11 cellular contexts compared by ENCODE assay signal in genomic region chr11:132064987-132065620, GRCh38.
DNase-seq lines count a peak whose midpoint lies in the region; ATAC-seq and TF ChIP-seq lines count a peak whose summit lies in the region.
"Had no signal": no experiment of that assay in that cellular context is flagged by ENCODE, and none has a peak within 500 bp of the region (broad histone marks: within the 10 kb centered on the region; RNA-seq: fewer than 3 reads in every experiment).

No MANE protein-coding gene starts in this region.

- no peak for TF ChIP-seq POLR2A in thyroid gland (IDR thresholded peaks at IDR 0.05)

- intact Hi-C loops in thyroid gland (cut with DNase I), result no loop called here

- DNase-seq in AG20443 (ENCODE audit: low spot score), result peak; percentile 89
- peak; percentile 37 for DNase-seq in NCI-H69 (lab: John Stamatoyannopoulos, UW)
- DNase-seq in dermis blood vessel endothelial cell, result peak; percentile 73
- DNase-seq in midbrain (lab: John Stamatoyannopoulos, UW), result peak; percentile 53
- no peak for DNase-seq in thyroid gland
- DNase-seq: activated gamma-delta T cell, COR-L47, NCI-H2171 treated with DMSO at 0.1 percent for 48 hours had no signal

- no peaks in the 10 kb centered on the region for H3K36me3 ChIP-seq in thyroid gland

- no peaks in the 10 kb centered on the region for H3K4me1 ChIP-seq in thyroid gland

- TF ChIP-seq CTCF in thyroid gland (IDR thresholded peaks at IDR 0.05), result no peak

- H3K27me3 ChIP-seq in thyroid gland, result no peaks in the 10 kb centered on the region

- H3K27ac ChIP-seq in thyroid gland, result no peak overlapping the region

- ATAC-seq in HG02623 (IDR thresholded peaks at IDR 0.05; ENCODE audit: unreplicated experiment) (no peak), HG03175 (IDR thresholded peaks at IDR 0.05; ENCODE audit: unreplicated experiment) (no peak), GM21381 (IDR thresholded peaks at IDR 0.05; ENCODE audit: unreplicated experiment) (no peak)

- H3K9me3 ChIP-seq in thyroid gland, result no peaks in the 10 kb centered on the region

- H3K4me3 ChIP-seq in thyroid gland (replicated peaks in 1 of 3), result no peak overlapping the region

- 48 to 59% methylated on average over 4 of the region's 4 CpGs for WGBS in thyroid gland, 2 donors

Comparison
In these comparisons a context has a peak if more than half of its experiments do, and no peak if none do; other contexts are left out.
1. DNase-seq: peak in AG20443 (single experiment), NCI-H69 (single experiment), dermis blood vessel endothelial cell (single experiment) and midbrain (single experiment); none in thyroid gland (0 of 2).